ENCODE assay signal across 1 cellular context in the genomic region with DNA sequence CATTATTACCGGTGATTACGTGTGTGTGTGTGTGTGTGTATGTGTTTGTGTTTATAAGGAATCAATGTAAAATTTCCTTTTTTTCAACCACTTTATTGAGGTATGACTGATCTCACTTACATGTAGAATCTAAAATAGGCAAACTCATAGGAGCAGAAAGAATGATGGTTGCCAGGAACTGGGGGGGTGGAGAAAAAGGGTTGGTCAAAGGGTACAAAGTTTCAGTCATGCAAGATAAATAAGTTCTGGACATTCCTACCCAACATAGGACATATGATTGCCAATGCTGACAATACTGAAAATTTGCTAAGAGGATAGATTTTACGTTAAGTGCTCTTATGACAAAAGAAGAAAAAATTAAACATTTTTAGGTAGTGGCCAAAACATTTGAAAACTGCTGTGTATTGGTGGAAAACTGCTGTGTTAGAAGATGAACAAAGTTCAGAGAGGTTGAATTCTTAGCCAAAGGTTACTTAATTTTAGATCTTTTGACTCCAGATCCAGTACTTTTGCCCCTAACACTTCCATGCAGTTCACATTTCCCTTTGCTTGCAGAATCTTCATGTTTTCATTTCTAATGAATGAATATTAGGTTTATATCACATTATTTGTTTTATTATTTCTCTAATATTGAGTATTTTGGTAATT.
TF ChIP-seq lines count a peak whose summit lies in the region.

No MANE protein-coding gene starts in this region.

TF ChIP-seq in HCT116, 20 proteins besides CTCF, POLR2A, EP300 and RAD21 (continued from another document):
- no peak for TF ChIP-seq CEBPB (IDR thresholded peaks at IDR 0.05; ENCODE audit: low read depth)
